1 cellular context compared by ENCODE assay signal in the genomic region with DNA sequence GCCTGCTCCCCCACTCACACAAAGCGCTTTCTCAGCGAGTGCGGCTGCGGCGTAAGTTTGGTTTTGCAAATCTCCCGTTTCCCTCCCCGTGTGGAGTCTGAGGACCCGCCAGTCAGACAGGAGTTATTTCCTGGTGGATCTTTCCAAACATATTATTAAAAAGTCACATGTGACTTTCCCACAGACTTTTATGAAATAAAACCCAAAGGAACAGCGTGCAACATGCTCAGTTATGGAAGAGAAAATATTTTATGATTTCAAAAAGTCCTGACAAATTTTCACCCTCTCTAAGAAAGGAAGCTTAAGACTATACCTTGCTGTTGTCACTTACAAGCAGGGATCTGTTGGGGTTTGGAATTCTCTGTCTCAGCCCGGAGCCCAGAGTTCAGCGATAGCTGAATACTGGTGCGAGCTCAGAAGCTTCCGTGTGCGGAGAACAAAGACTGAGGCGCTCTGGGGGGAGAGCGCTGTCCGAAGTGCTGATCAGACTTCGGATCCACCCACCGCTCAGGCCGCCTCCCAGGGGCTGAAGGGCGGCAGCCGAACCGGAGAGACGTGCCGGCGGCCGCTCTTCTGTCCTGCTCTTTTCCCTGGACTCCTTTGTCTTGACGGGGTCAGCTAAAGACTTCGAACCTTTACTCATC.
A peak's percentile ranks its signal among the peaks of the same experiment; 100 is the strongest.
TF ChIP-seq lines count a peak whose summit lies in the region.

No MANE protein-coding gene starts in this region.

TF ChIP-seq in HepG2, 621 proteins besides CTCF, POLR2A, EP300 and RAD21 (continued from another document and continues in another):
- TF ChIP-seq, protein P1, sequence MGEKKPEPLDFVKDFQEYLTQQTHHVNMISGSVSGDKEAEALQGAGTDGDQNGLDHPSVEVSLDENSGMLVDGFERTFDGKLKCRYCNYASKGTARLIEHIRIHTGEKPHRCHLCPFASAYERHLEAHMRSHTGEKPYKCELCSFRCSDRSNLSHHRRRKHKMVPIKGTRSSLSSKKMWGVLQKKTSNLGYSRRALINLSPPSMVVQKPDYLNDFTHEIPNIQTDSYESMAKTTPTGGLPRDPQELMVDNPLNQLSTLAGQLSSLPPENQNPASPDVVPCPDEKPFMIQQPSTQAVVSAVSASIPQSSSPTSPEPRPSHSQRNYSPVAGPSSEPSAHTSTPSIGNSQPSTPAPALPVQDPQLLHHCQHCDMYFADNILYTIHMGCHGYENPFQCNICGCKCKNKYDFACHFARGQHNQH (CRISPR knock-in tag; IDR thresholded peaks at IDR 0.05), result peak; percentile 98
- TF ChIP-seq CBFB (CRISPR knock-in tag; IDR thresholded peaks at IDR 0.05) (peak; percentile 56; the same call in 1 of the 2 replicates), PAF1 (CRISPR knock-in tag; IDR thresholded peaks at IDR 0.05) (no peak), GTF3A (CRISPR knock-in tag; conservative IDR thresholded peaks at IDR 0.05) (no peak), GZF1 (CRISPR knock-in tag; IDR thresholded peaks at IDR 0.05) (no peak), REST (IDR thresholded peaks at IDR 0.05; ENCODE audit: borderline replicate concordance in 1 of 2, low read depth in 1 of 2, low read length in 2 of 2) (peak in 1 of 2 experiments; percentile 100), KMT2B (CRISPR knock-in tag; IDR thresholded peaks at IDR 0.05) (peak; percentile 87), MBNL3 (CRISPR knock-in tag; conservative IDR thresholded peaks at IDR 0.05) (no peak), ZNF382 (CRISPR knock-in tag; IDR thresholded peaks at IDR 0.05; ENCODE audit: borderline replicate concordance) (no peak), ZNF343 (CRISPR knock-in tag; IDR thresholded peaks at IDR 0.05) (peak; percentile 41; the same call in 1 of the 2 replicates), SRSF1 (optimal IDR thresholded peaks at IDR 0.05; ENCODE audit: low read depth, low read length) (no peak), ASH2L (IDR thresholded peaks at IDR 0.05; ENCODE audit: insufficient read length, low read depth, low read length) (no peak), ZNF337 (CRISPR knock-in tag; IDR thresholded peaks at IDR 0.05; ENCODE audit: borderline replicate concordance, low read depth) (peak; percentile 86; the same call in 1 of the 2 replicates), ZNF720 (CRISPR knock-in tag; IDR thresholded peaks at IDR 0.05) (0 out of 2 replicates have a peak, but pooled peaks have one; percentile 80), NRL (CRISPR knock-in tag; IDR thresholded peaks at IDR 0.05; ENCODE audit: borderline replicate concordance) (peak; percentile 93), HIC2 (CRISPR knock-in tag; IDR thresholded peaks at IDR 0.05; ENCODE audit: low read depth) (peak; percentile 61; the same call in 1 of the 2 replicates), ISX (CRISPR knock-in tag; conservative IDR thresholded peaks at IDR 0.05) (peak; percentile 98), SNAPC2 (CRISPR knock-in tag; IDR thresholded peaks at IDR 0.05) (peak; percentile 67; the same call in 1 of the 2 replicates), U2AF2 (IDR thresholded peaks at IDR 0.05; ENCODE audit: low read depth, low read length) (no peak), RXRA (CRISPR knock-in tag; IDR thresholded peaks at IDR 0.05) (peak; percentile 77), KDM4B (CRISPR knock-in tag; IDR thresholded peaks at IDR 0.05) (peak; percentile 98)
- TF ChIP-seq, protein P2, sequence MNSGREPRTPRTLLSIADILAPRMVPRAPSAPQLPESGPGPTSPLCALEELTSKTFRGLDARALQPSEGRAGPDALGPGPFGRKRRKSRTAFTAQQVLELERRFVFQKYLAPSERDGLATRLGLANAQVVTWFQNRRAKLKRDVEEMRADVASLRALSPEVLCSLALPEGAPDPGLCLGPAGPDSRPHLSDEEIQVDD (CRISPR knock-in tag; IDR thresholded peaks at IDR 0.05; ENCODE audit: borderline replicate concordance), result peak; percentile 90; the same call in 1 of the 2 replicates
- TF ChIP-seq, protein P3, sequence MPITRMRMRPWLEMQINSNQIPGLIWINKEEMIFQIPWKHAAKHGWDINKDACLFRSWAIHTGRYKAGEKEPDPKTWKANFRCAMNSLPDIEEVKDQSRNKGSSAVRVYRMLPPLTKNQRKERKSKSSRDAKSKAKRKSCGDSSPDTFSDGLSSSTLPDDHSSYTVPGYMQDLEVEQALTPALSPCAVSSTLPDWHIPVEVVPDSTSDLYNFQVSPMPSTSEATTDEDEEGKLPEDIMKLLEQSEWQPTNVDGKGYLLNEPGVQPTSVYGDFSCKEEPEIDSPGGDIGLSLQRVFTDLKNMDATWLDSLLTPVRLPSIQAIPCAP (CRISPR knock-in tag; IDR thresholded peaks at IDR 0.05; ENCODE audit: low read depth), result no peak
- TF ChIP-seq, protein P4, sequence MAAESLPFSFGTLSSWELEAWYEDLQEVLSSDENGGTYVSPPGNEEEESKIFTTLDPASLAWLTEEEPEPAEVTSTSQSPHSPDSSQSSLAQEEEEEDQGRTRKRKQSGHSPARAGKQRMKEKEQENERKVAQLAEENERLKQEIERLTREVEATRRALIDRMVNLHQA (CRISPR knock-in tag; IDR thresholded peaks at IDR 0.05), result peak; percentile 67; the same call in 1 of the 2 replicates
- TF ChIP-seq, protein P5, sequence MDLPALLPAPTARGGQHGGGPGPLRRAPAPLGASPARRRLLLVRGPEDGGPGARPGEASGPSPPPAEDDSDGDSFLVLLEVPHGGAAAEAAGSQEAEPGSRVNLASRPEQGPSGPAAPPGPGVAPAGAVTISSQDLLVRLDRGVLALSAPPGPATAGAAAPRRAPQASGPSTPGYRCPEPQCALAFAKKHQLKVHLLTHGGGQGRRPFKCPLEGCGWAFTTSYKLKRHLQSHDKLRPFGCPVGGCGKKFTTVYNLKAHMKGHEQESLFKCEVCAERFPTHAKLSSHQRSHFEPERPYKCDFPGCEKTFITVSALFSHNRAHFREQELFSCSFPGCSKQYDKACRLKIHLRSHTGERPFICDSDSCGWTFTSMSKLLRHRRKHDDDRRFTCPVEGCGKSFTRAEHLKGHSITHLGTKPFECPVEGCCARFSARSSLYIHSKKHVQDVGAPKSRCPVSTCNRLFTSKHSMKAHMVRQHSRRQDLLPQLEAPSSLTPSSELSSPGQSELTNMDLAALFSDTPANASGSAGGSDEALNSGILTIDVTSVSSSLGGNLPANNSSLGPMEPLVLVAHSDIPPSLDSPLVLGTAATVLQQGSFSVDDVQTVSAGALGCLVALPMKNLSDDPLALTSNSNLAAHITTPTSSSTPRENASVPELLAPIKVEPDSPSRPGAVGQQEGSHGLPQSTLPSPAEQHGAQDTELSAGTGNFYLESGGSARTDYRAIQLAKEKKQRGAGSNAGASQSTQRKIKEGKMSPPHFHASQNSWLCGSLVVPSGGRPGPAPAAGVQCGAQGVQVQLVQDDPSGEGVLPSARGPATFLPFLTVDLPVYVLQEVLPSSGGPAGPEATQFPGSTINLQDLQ (CRISPR knock-in tag; IDR thresholded peaks at IDR 0.05), result no peak; the same call in 1 of the 2 replicates
- TF ChIP-seq, protein P6, sequence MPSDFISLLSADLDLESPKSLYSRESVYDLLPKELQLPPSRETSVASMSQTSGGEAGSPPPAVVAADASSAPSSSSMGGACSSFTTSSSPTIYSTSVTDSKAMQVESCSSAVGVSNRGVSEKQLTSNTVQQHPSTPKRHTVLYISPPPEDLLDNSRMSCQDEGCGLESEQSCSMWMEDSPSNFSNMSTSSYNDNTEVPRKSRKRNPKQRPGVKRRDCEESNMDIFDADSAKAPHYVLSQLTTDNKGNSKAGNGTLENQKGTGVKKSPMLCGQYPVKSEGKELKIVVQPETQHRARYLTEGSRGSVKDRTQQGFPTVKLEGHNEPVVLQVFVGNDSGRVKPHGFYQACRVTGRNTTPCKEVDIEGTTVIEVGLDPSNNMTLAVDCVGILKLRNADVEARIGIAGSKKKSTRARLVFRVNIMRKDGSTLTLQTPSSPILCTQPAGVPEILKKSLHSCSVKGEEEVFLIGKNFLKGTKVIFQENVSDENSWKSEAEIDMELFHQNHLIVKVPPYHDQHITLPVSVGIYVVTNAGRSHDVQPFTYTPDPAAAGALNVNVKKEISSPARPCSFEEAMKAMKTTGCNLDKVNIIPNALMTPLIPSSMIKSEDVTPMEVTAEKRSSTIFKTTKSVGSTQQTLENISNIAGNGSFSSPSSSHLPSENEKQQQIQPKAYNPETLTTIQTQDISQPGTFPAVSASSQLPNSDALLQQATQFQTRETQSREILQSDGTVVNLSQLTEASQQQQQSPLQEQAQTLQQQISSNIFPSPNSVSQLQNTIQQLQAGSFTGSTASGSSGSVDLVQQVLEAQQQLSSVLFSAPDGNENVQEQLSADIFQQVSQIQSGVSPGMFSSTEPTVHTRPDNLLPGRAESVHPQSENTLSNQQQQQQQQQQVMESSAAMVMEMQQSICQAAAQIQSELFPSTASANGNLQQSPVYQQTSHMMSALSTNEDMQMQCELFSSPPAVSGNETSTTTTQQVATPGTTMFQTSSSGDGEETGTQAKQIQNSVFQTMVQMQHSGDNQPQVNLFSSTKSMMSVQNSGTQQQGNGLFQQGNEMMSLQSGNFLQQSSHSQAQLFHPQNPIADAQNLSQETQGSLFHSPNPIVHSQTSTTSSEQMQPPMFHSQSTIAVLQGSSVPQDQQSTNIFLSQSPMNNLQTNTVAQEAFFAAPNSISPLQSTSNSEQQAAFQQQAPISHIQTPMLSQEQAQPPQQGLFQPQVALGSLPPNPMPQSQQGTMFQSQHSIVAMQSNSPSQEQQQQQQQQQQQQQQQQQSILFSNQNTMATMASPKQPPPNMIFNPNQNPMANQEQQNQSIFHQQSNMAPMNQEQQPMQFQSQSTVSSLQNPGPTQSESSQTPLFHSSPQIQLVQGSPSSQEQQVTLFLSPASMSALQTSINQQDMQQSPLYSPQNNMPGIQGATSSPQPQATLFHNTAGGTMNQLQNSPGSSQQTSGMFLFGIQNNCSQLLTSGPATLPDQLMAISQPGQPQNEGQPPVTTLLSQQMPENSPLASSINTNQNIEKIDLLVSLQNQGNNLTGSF (CRISPR knock-in tag; IDR thresholded peaks at IDR 0.05), result peak; percentile 97
- TF ChIP-seq, protein P7, sequence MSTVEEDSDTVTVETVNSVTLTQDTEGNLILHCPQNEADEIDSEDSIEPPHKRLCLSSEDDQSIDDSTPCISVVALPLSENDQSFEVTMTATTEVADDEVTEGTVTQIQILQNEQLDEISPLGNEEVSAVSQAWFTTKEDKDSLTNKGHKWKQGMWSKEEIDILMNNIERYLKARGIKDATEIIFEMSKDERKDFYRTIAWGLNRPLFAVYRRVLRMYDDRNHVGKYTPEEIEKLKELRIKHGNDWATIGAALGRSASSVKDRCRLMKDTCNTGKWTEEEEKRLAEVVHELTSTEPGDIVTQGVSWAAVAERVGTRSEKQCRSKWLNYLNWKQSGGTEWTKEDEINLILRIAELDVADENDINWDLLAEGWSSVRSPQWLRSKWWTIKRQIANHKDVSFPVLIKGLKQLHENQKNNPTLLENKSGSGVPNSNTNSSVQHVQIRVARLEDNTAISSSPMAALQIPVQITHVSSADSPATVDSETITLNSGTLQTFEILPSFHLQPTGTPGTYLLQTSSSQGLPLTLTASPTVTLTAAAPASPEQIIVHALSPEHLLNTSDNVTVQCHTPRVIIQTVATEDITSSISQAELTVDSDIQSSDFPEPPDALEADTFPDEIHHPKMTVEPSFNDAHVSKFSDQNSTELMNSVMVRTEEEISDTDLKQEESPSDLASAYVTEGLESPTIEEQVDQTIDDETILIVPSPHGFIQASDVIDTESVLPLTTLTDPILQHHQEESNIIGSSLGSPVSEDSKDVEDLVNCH (CRISPR knock-in tag; IDR thresholded peaks at IDR 0.05), result no peak
- TF ChIP-seq, protein P8, sequence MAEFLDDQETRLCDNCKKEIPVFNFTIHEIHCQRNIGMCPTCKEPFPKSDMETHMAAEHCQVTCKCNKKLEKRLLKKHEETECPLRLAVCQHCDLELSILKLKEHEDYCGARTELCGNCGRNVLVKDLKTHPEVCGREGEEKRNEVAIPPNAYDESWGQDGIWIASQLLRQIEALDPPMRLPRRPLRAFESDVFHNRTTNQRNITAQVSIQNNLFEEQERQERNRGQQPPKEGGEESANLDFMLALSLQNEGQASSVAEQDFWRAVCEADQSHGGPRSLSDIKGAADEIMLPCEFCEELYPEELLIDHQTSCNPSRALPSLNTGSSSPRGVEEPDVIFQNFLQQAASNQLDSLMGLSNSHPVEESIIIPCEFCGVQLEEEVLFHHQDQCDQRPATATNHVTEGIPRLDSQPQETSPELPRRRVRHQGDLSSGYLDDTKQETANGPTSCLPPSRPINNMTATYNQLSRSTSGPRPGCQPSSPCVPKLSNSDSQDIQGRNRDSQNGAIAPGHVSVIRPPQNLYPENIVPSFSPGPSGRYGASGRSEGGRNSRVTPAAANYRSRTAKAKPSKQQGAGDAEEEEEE (CRISPR knock-in tag; IDR thresholded peaks at IDR 0.05; ENCODE audit: borderline replicate concordance), result no peak
